20 cellular contexts compared by ENCODE assay signal in the genomic region with DNA sequence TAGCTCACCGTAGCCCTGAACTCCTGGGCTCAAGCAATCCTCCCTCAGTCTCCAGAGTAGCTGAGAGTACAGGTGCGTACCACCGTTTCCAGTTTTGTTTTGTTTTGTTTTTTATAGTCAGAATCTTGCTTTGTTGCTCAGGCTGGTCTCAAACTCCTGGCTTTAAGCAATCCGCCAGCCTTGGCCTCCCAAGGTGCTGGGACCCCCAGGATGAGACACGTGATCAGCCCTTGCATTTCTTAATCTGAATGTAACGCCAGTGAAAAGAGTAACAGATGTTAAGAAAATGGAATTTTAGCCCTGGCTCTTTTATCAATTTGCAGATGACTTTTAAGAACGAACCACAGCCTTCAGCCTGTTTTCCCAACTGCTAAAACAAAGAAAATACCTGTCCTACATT.
"Had no signal": no experiment of that assay in that cellular context is flagged by ENCODE, and none has a peak within 500 bp of the region (broad histone marks: within the 10 kb centered on the region; RNA-seq: fewer than 3 reads in every experiment).

No MANE protein-coding gene starts in this region.

- H3K27me3 Mint-ChIP-seq: stimulated activated naive CD8-positive, alpha-beta T cell treated with anti-CD3 and anti-CD28 coated beads, Interleukin-15, amount 100 ng/mL, for 72 hours; type B pancreatic cell had no signal

- H3K4me3 ChIP-seq: esophagus muscularis mucosa, gastroesophageal sphincter, ovary, right lobe of liver, smooth muscle cell, thyroid gland had no signal

- H3K27me3 ChIP-seq: esophagus muscularis mucosa, foreskin keratinocyte, gastroesophageal sphincter, ovary, right lobe of liver, thyroid gland had no signal

- H3K4me3 Mint-ChIP-seq: natural killer cell; stimulated activated naive CD8-positive, alpha-beta T cell treated with anti-CD3 and anti-CD28 coated beads, Interleukin-15, amount 100 ng/mL, for 72 hours; type B pancreatic cell had no signal

- H3K9me3 ChIP-seq: esophagus muscularis mucosa, gastroesophageal sphincter, ovary, right lobe of liver, thyroid gland had no signal

- H3K27ac ChIP-seq: esophagus muscularis mucosa, foreskin keratinocyte, gastroesophageal sphincter, ovary, right lobe of liver, thyroid gland had no signal

- DNase-seq: central memory CD4-positive, alpha-beta T cell; effector CD8-positive, alpha-beta T cell; foreskin keratinocyte; kidney; natural killer cell; occipital lobe; ovary; posterior cingulate gyrus; right lobe of liver; stimulated activated CD4-positive, alpha-beta T cell treated with anti-CD3 and anti-CD28 coated beads, Interleukin-12 subunit alpha, Interleukin-12 subunit beta, amount 100 ng/mL, for 4 hours; stimulated activated CD4-positive, alpha-beta T cell treated with anti-CD3 and anti-CD28 coated beads, Interleukin-1b, Interleukin-23, amount 100 ng/mL, for 48 hours; stimulated activated CD4-positive, alpha-beta T cell treated with anti-CD3 and anti-CD28 coated beads, Interleukin-4, amount 100 ng/mL, for 1 hour; stimulated activated CD8-positive, alpha-beta memory T cell treated with anti-CD3 and anti-CD28 coated beads, Interleukin-4, amount 100 ng/mL, for 48 hours; stimulated activated naive CD4-positive, alpha-beta T cell; stimulated activated naive CD8-positive, alpha-beta T cell treated with anti-CD3 and anti-CD28 coated beads, Interleukin-15, amount 100 ng/mL, for 72 hours; thyroid gland had no signal

- H3K36me3 Mint-ChIP-seq: natural killer cell had no signal

- H3K9me3 Mint-ChIP-seq: natural killer cell; stimulated activated naive CD8-positive, alpha-beta T cell treated with anti-CD3 and anti-CD28 coated beads, Interleukin-15, amount 100 ng/mL, for 72 hours had no signal

- H3K36me3 ChIP-seq: esophagus muscularis mucosa, gastroesophageal sphincter, ovary, right lobe of liver, thyroid gland had no signal

- H3K4me1 ChIP-seq: foreskin keratinocyte, right lobe of liver had no signal

- H3K27ac Mint-ChIP-seq: stimulated activated naive CD8-positive, alpha-beta T cell treated with anti-CD3 and anti-CD28 coated beads, Interleukin-15, amount 100 ng/mL, for 72 hours; type B pancreatic cell had no signal

- ATAC-seq: foreskin keratinocyte; gastroesophageal sphincter; natural killer cell; right lobe of liver; stimulated activated naive CD8-positive, alpha-beta T cell treated with anti-CD3 and anti-CD28 coated beads, Interleukin-15, amount 100 ng/mL, for 72 hours had no signal
